In genomic region chr7:128791968-128792319, GRCh38 we compare ENCODE assay signal across 1 cellular context.
TF ChIP-seq lines count a peak whose summit lies in the region.

Gene CCDC136 (plus strand): TSS chr7:128791968. CDS start chr7:128792412, 444 bp downstream.

TF ChIP-seq in HCT116, 20 proteins besides CTCF, POLR2A, EP300 and RAD21 (continued from another document):
- TF ChIP-seq MAX (IDR thresholded peaks at IDR 0.05): no peak
